ENCODE assay signal across 8 cellular contexts in the genomic region with DNA sequence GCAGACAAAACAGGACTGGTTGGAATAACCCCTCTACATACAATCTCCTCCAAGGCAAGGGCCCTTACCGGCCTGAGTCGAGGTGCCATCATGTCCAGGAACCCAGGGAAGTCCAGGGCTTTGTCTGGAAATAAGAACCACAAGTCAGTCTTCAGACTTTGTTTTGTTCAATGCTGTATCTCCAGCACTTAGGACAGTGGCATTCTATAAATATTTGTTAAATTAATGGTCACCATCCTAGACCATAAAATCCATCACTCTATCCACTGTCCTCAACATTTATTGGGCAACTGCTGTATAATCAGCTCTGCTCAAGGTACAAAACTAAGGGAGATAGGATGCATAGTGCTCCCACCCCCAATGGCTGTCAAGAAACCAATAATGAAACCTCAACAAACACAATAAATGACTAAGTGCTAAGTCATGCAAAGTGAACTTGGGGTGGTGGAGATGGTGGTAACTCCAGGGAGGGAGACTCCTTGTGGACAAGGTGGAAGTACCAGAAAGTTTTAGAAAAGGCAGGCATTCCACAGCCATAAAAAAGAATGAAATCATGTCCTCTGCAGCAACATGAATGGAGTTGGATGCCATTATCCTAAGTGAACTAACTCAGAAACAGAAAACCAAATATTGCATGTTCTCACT. TPM values are rescaled to one million over a fixed set of nuclear protein-coding genes. Genes with fewer than 3 reads are reported as not detected.
A peak's percentile ranks its signal among the peaks of the same experiment; 100 is the strongest.
DNase-seq lines count a peak whose midpoint lies in the region; ATAC-seq and FAIRE-seq lines count a peak whose summit lies in the region.

No MANE protein-coding gene starts in this region.

- no peak overlapping the region for H3K27ac ChIP-seq in small intestine (ENCODE audit: low read depth in 1 of 2, low read length in 1 of 2)

- H3K4me3 Mint-ChIP-seq in activated T-cell treated with anti-CD3 and anti-CD28 coated beads, Interleukin-2, amount 50 U/mL, for 72 hours, result no peak overlapping the region

- peak; percentile 89 for ATAC-seq in GM18870 (IDR thresholded peaks at IDR 0.05; ENCODE audit: unreplicated experiment)
- ATAC-seq in HG03280 (IDR thresholded peaks at IDR 0.05; ENCODE audit: unreplicated experiment), result peak; percentile 41
- peak; percentile 45 to 57 for ATAC-seq in activated T-cell treated with anti-CD3 and anti-CD28 coated beads, Interleukin-2, amount 50 U/mL, for 72 hours (replicated peaks in 1 of 2)

- H3K9me3 Mint-ChIP-seq in activated T-cell treated with anti-CD3 and anti-CD28 coated beads, Interleukin-2, amount 50 U/mL, for 72 hours, result no peaks in the 10 kb centered on the region

- peak; percentile 70 for DNase-seq in AG08396 (ENCODE audit: low spot score)
- DNase-seq in activated T-cell treated with anti-CD3 and anti-CD28 coated beads, Interleukin-2, amount 50 U/mL, for 72 hours, result peak in 1 of 2 donors; percentile 18
- peak; percentile 70 for DNase-seq in small intestine
- DNase-seq in retina, result no peak
- no peak for DNase-seq in T-helper 9 cell
- no peak for DNase-seq in stimulated activated naive CD4-positive, alpha-beta T cell treated with Interleukin-2 at 50 U/mL for 16 hours (lab: John Stamatoyannopoulos, UW)

- no peaks in the 10 kb centered on the region for H3K9me3 ChIP-seq in small intestine (ENCODE audit: control insufficient read depth, low read depth)

- no peak overlapping the region for H3K27ac Mint-ChIP-seq in activated T-cell treated with anti-CD3 and anti-CD28 coated beads, Interleukin-2, amount 50 U/mL, for 72 hours

- peaks cover 30% of the 10 kb centered on the region for H3K4me1 Mint-ChIP-seq in activated T-cell treated with anti-CD3 and anti-CD28 coated beads, Interleukin-2, amount 50 U/mL, for 72 hours (ENCODE audit: low read depth)

- H3K4me1 ChIP-seq in small intestine (ENCODE audit: control insufficient read depth in 2 of 2, insufficient read depth in 1 of 2, low read depth in 1 of 2, low read length in 1 of 2), result no peaks in the 10 kb centered on the region

- H3K27me3 Mint-ChIP-seq in activated T-cell treated with anti-CD3 and anti-CD28 coated beads, Interleukin-2, amount 50 U/mL, for 72 hours (ENCODE audit: low read depth), result no peaks in the 10 kb centered on the region

- H3K36me3 Mint-ChIP-seq in activated T-cell treated with anti-CD3 and anti-CD28 coated beads, Interleukin-2, amount 50 U/mL, for 72 hours (ENCODE audit: insufficient read depth in 2 of 2), result peaks cover 1 to 5% of the 10 kb centered on the region in 2 donors

- peaks cover 0 to 4% of the 10 kb centered on the region in 2 donors for H3K36me3 ChIP-seq in small intestine (ENCODE audit: control insufficient read depth in 2 of 2, insufficient read depth in 2 of 2, low read length in 2 of 2)

- 86 to 94% (median 90%) methylated on average over 2 of the region's 2 CpGs for WGBS in small intestine, 3 donors

- FAIRE-seq in small intestine (lab: Jason Lieb, UNC), result no peak

- H3K27me3 ChIP-seq in small intestine (ENCODE audit: control insufficient read depth in 2 of 2, insufficient read depth in 2 of 2, low read length in 2 of 2), result no peaks in the 10 kb centered on the region

- H3K4me3 ChIP-seq in small intestine (ENCODE audit: low read depth in 1 of 2, low read length in 2 of 2), result no peak overlapping the region

RNA-seq across cellular contexts. Expression of gene RELL2, which starts 5.0 kb away (rescaled TPM):
- 10 to 100 TPM; 14.6 to 19.5 TPM for total RNA-seq in activated T-cell treated with anti-CD3 and anti-CD28 coated beads, Interleukin-2, amount 50 U/mL, for 72 hours
- polyA plus RNA-seq in small intestine, result 1 to 10 TPM; 3.4 to 5.4 (median 4.3) TPM

RNA-seq across cellular contexts. Expression of gene HDAC3, which starts 5.1 kb away (rescaled TPM):
- total RNA-seq in activated T-cell treated with anti-CD3 and anti-CD28 coated beads, Interleukin-2, amount 50 U/mL, for 72 hours, result 10 to 100 TPM; 64.1 to 69.2 TPM
- 10 to 100 TPM; 39.0 to 56.2 (median 42.9) TPM for polyA plus RNA-seq in small intestine

RNA-seq across cellular contexts. Expression of gene FCHSD1, which starts 9.5 kb away (rescaled TPM):
- total RNA-seq in activated T-cell treated with anti-CD3 and anti-CD28 coated beads, Interleukin-2, amount 50 U/mL, for 72 hours, result 10 to 100 TPM; 54.1 to 61.1 TPM
- 10 to 100 TPM in 2 of 3 donors, 1 to 10 TPM in 1; 8.3 to 14.8 (median 12.4) TPM for polyA plus RNA-seq in small intestine

RNA-seq across cellular contexts. Expression of gene DIAPH1, which starts 23.0 kb away (rescaled TPM):
- total RNA-seq in activated T-cell treated with anti-CD3 and anti-CD28 coated beads, Interleukin-2, amount 50 U/mL, for 72 hours, result 100 to 1,000 TPM; 162 to 165 TPM
- 10 to 100 TPM; 58.4 to 97.3 (median 87.8) TPM for polyA plus RNA-seq in small intestine

RNA-seq across cellular contexts. Expression of gene ARAP3, which starts 40.3 kb away (rescaled TPM):
- total RNA-seq in activated T-cell treated with anti-CD3 and anti-CD28 coated beads, Interleukin-2, amount 50 U/mL, for 72 hours, result 1 to 10 TPM; 3.2 to 4.1 TPM
- 1 to 10 TPM in 2 of 3 donors, under 1 TPM in 1; 0.45 to 7.7 (median 1.6) TPM for polyA plus RNA-seq in small intestine

Comparison
In these comparisons a context has a peak if more than half of its experiments do, and no peak if none do; other contexts are left out.
1. DNase-seq: peak in AG08396 (single experiment) and small intestine (single experiment); none in retina (single experiment), T-helper 9 cell (single experiment) and stimulated activated naive CD4-positive, alpha-beta T cell treated with Interleukin-2 at 50 U/mL for 16 hours (single experiment).
2. Peak in every context shown above with its lines, with median percentiles within 50 percentile points of each other: ATAC-seq.